ENCODE assay signal across 1 cellular context in the genomic region with DNA sequence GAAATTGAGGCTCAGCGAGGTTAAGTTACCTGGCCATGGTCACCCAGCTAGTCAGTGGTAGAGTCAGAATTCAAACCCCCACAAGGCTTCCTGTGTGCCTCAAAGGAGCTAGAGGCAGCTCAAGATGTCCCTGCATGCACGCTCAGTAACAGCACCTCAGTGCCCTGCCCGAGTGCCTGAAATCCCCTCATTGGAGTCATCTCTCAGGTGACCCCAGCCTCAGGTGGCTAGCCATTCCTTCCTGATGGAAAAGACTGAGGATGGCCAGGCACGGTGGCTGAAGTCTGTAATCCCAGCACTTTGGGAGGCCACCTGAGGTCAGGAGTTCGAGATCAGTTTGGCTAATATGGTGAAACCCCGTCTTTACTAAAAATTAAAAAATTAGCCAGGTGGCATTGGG.
TF ChIP-seq lines count a peak whose summit lies in the region.

No MANE protein-coding gene starts in this region.

TF ChIP-seq in IMR-90, 13 proteins besides CTCF, POLR2A, EP300 and RAD21:
- TF ChIP-seq, protein P1, sequence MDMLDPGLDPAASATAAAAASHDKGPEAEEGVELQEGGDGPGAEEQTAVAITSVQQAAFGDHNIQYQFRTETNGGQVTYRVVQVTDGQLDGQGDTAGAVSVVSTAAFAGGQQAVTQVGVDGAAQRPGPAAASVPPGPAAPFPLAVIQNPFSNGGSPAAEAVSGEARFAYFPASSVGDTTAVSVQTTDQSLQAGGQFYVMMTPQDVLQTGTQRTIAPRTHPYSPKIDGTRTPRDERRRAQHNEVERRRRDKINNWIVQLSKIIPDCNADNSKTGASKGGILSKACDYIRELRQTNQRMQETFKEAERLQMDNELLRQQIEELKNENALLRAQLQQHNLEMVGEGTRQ (IDR thresholded peaks at IDR 0.05; ENCODE audit: low read depth, low read length), result no peak
- TF ChIP-seq RCOR1 (IDR thresholded peaks at IDR 0.05; ENCODE audit: insufficient replicate concordance, low read length) (no peak), SMC3 (IDR thresholded peaks at IDR 0.05; ENCODE audit: low read depth, low read length) (no peak), MXI1 (IDR thresholded peaks at IDR 0.05; ENCODE audit: borderline replicate concordance, low read depth, low read length) (no peak), FOS (IDR thresholded peaks at IDR 0.05; ENCODE audit: low read depth, low read length) (no peak)
